ENCODE assay signal across 1 cellular context in genomic region chr19:36378625-36379509, GRCh38.
TF ChIP-seq lines count a peak whose summit lies in the region.

Gene ZFP14 (minus strand): TSS chr19:36379201. CDS start chr19:36367892, 11,309 bp downstream.

TF ChIP-seq in HepG2, 621 proteins besides CTCF, POLR2A, EP300 and RAD21 (continued from another document and continues in another):
- TF ChIP-seq MXI1 (IDR thresholded peaks at IDR 0.05; ENCODE audit: borderline replicate concordance, low read depth, low read length) (no peak; the same call in 2 of the 3 replicates), ZNF20 (CRISPR knock-in tag; IDR thresholded peaks at IDR 0.05) (0 out of 2 replicates have a peak, but pooled peaks have one; percentile 64), FOXK2 (IDR thresholded peaks at IDR 0.05) (peak; percentile 60; the same call in 1 of the 2 replicates), ZNF556 (CRISPR knock-in tag; IDR thresholded peaks at IDR 0.05; ENCODE audit: borderline replicate concordance) (no peak), HNRNPH1 (optimal IDR thresholded peaks at IDR 0.05; ENCODE audit: low read depth, low read length) (no peak), MIXL1 (CRISPR knock-in tag; IDR thresholded peaks at IDR 0.05) (peak; percentile 41; the same call in 1 of the 2 replicates), TEAD2 (CRISPR knock-in tag; IDR thresholded peaks at IDR 0.05) (0 out of 2 replicates have a peak, but pooled peaks have one; percentile 29), SP1 (IDR thresholded peaks at IDR 0.05) (no peak), SP1 (CRISPR knock-in tag; IDR thresholded peaks at IDR 0.05) (0 out of 2 replicates have a peak, but pooled peaks have one; percentile 7), ZNF614 (CRISPR knock-in tag; IDR thresholded peaks at IDR 0.05; ENCODE audit: borderline replicate concordance) (peak; percentile 67), E2F1 (CRISPR knock-in tag; IDR thresholded peaks at IDR 0.05) (0 out of 2 replicates have a peak, but pooled peaks have one; percentile 48), MXD4 (CRISPR knock-in tag; IDR thresholded peaks at IDR 0.05) (peak; percentile 49; the same call in 1 of the 2 replicates), NCOA5 (CRISPR knock-in tag; IDR thresholded peaks at IDR 0.05) (no peak), TCF12 (IDR thresholded peaks at IDR 0.05) (no peak), TCF12 (CRISPR knock-in tag; IDR thresholded peaks at IDR 0.05) (peak; percentile 21; the same call in 1 of the 2 replicates), JUND (CRISPR knock-in tag; IDR thresholded peaks at IDR 0.05) (no peak), ZNF619 (CRISPR knock-in tag; IDR thresholded peaks at IDR 0.05) (no peak; the same call in 1 of the 2 replicates), HNF4G (IDR thresholded peaks at IDR 0.05; ENCODE audit: borderline replicate concordance, low read depth, low read length) (0 out of 2 replicates have a peak, but pooled peaks have one; percentile 20), HNF4G (CRISPR knock-in tag; IDR thresholded peaks at IDR 0.05; ENCODE audit: borderline replicate concordance, low read depth) (peak; percentile 23; the same call in 1 of the 2 replicates), ZNF83 (CRISPR knock-in tag; IDR thresholded peaks at IDR 0.05; ENCODE audit: borderline replicate concordance) (peak; percentile 58; the same call in 1 of the 2 replicates), ZSCAN9 (CRISPR knock-in tag; IDR thresholded peaks at IDR 0.05; ENCODE audit: borderline replicate concordance) (no peak), ATF6 (CRISPR knock-in tag; conservative IDR thresholded peaks at IDR 0.05) (no peak), ZSCAN29 (CRISPR knock-in tag; conservative IDR thresholded peaks at IDR 0.05) (no peak), ATF2 (CRISPR knock-in tag; IDR thresholded peaks at IDR 0.05) (peak; percentile 60), SNAI1 (CRISPR knock-in tag; IDR thresholded peaks at IDR 0.05; ENCODE audit: borderline replicate concordance) (0 out of 2 replicates have a peak, but pooled peaks have one; percentile 65), NONO (IDR thresholded peaks at IDR 0.05) (no peak), NONO (CRISPR knock-in tag; conservative IDR thresholded peaks at IDR 0.05) (peak; percentile 87), HNRNPL (IDR thresholded peaks at IDR 0.05; ENCODE audit: low read depth, low read length) (0 out of 2 replicates have a peak, but pooled peaks have one; percentile 51), ZNF768 (CRISPR knock-in tag; IDR thresholded peaks at IDR 0.05) (peak; percentile 26; the same call in 1 of the 2 replicates), NFYB (CRISPR knock-in tag; IDR thresholded peaks at IDR 0.05) (no peak), MED1 (CRISPR knock-in tag; IDR thresholded peaks at IDR 0.05) (peak; percentile 72), SRSF1 (optimal IDR thresholded peaks at IDR 0.05; ENCODE audit: low read depth, low read length) (peak; percentile 97), ZNF816 (CRISPR knock-in tag; IDR thresholded peaks at IDR 0.05; ENCODE audit: borderline replicate concordance) (no peak), RERE (CRISPR knock-in tag; IDR thresholded peaks at IDR 0.05; ENCODE audit: low read depth) (0 out of 2 replicates have a peak, but pooled peaks have one; percentile 16), DMAP1 (CRISPR knock-in tag; IDR thresholded peaks at IDR 0.05) (peak; percentile 77), TFDP1 (CRISPR knock-in tag; IDR thresholded peaks at IDR 0.05; ENCODE audit: borderline replicate concordance) (peak; percentile 63; the same call in 1 of the 2 replicates), ZNF891 (CRISPR knock-in tag; IDR thresholded peaks at IDR 0.05) (peak; percentile 42; the same call in 1 of the 2 replicates), ZUFSP (CRISPR knock-in tag; IDR thresholded peaks at IDR 0.05; ENCODE audit: borderline replicate concordance) (no peak), ZNF225 (CRISPR knock-in tag; IDR thresholded peaks at IDR 0.05) (peak; percentile 71; the same call in 1 of the 2 replicates), NFE2L1 (CRISPR knock-in tag; IDR thresholded peaks at IDR 0.05; ENCODE audit: borderline replicate concordance) (no peak), ZFP1 (CRISPR knock-in tag; IDR thresholded peaks at IDR 0.05) (no peak), HDAC1 (CRISPR knock-in tag; IDR thresholded peaks at IDR 0.05) (peak; percentile 80), HDAC2 (CRISPR knock-in tag; IDR thresholded peaks at IDR 0.05) (peak; percentile 43; the same call in 1 of the 2 replicates), ZNF446 (CRISPR knock-in tag; IDR thresholded peaks at IDR 0.05) (no peak), NFKB2 (CRISPR knock-in tag; IDR thresholded peaks at IDR 0.05; ENCODE audit: borderline replicate concordance) (peak; percentile 78; the same call in 1 of the 2 replicates), ZNF770 (CRISPR knock-in tag; IDR thresholded peaks at IDR 0.05) (peak; percentile 59)
